1 cellular context compared by ENCODE assay signal in genomic region chr18:46386788-46387187, GRCh38.
TF ChIP-seq lines count a peak whose summit lies in the region.

No MANE protein-coding gene starts in this region.

TF ChIP-seq in SK-N-SH treated with all-trans-retinoic acid at 6 μM for 48 hours, 23 proteins besides CTCF, POLR2A, EP300 and RAD21 (continued from another document):
- TF ChIP-seq CSRNP3 (CRISPR knock-in tag; IDR thresholded peaks at IDR 0.05), result no peak
- TF ChIP-seq ARNTL (CRISPR knock-in tag; IDR thresholded peaks at IDR 0.05; ENCODE audit: borderline replicate concordance, low read depth), result no peak
- no peak for TF ChIP-seq PATZ1 (CRISPR knock-in tag; IDR thresholded peaks at IDR 0.05; ENCODE audit: borderline replicate concordance)
- no peak for TF ChIP-seq ZNF8 (CRISPR knock-in tag; IDR thresholded peaks at IDR 0.05)
- TF ChIP-seq TOX (CRISPR knock-in tag; IDR thresholded peaks at IDR 0.05; ENCODE audit: borderline replicate concordance), result no peak
- TF ChIP-seq CREB5 (CRISPR knock-in tag; IDR thresholded peaks at IDR 0.05; ENCODE audit: low read depth), result no peak
- TF ChIP-seq ZNF70 (CRISPR knock-in tag; IDR thresholded peaks at IDR 0.05), result no peak
